11 cellular contexts compared by ENCODE assay signal in the genomic region with DNA sequence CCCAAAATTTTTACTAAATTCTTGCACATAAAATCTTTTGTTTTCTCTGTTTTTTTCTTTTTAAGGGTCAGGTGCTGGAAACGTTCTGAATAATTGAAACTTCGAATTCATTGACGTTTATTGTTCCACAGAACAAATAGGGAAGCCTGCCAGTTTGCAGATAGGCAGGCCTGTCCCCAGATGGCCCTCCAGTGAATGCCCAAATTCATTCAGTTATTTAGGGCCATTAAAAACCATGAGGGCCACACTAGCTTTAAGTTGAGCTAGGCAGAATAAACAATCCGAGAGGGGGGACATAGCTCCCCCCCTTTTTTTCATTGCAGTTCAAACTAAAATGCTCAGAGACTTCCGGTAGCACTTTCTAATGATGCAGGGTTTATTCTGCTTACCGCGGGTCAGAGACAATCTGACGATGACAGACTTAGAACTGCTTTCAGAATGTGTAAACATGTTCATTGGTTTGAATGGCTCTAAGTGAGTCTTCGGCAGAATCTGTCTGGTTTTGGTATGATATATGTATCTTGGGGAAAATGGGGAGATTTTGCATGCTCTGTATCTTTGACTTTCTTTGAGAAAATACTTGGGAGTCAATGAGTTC.
A peak's percentile ranks its signal among the peaks of the same experiment; 100 is the strongest.
DNase-seq lines count a peak whose midpoint lies in the region; ATAC-seq and TF ChIP-seq lines count a peak whose summit lies in the region.
"Had no signal": no experiment of that assay in that cellular context is flagged by ENCODE, and none has a peak within 500 bp of the region (broad histone marks: within the 10 kb centered on the region; RNA-seq: fewer than 3 reads in every experiment).

No MANE protein-coding gene starts in this region.

- H3K36me3 ChIP-seq in effector memory CD4-positive, alpha-beta T cell (ENCODE audit: control insufficient read depth, insufficient read depth, low read length): no peaks in the 10 kb centered on the region

- no peaks in the 10 kb centered on the region for H3K9me3 Mint-ChIP-seq in activated CD8-positive, alpha-beta memory T cell treated with anti-CD3 and anti-CD28 coated beads, Interleukin-2, amount 10 ng/mL, durations not matched to agents 7 days and 5 days (ENCODE audit: low read depth)

- peaks cover 2% of the 10 kb centered on the region for H3K4me1 ChIP-seq in effector memory CD4-positive, alpha-beta T cell (ENCODE audit: control insufficient read depth, insufficient read depth, low read length, poor library complexity, severe bottlenecking)

- H3K4me1 Mint-ChIP-seq in activated CD8-positive, alpha-beta memory T cell treated with anti-CD3 and anti-CD28 coated beads, Interleukin-2, amount 10 ng/mL, durations not matched to agents 7 days and 5 days: peaks cover 9% of the 10 kb centered on the region

- DNase-seq in activated CD8-positive, alpha-beta memory T cell treated with anti-CD3 and anti-CD28 coated beads, Interleukin-2, amount 10 ng/mL, durations not matched to agents 7 days and 5 days: peak; percentile 44
- no peak for DNase-seq in activated CD8-positive, alpha-beta memory T cell treated with anti-CD3 and anti-CD28 coated beads, Interleukin-2, amount 50 U/mL, for 48 hours
- DNase-seq in iris pigment epithelial cell (ENCODE audit: low read depth) (peak; percentile 44), NCI-H526 treated with DMSO at 0.1 percent for 48 hours (lab: John Stamatoyannopoulos, UW) (no peak)
- DNase-seq in stimulated activated naive CD8-positive, alpha-beta T cell treated with anti-CD3 and anti-CD28 coated beads, Interleukin-15, Interleukin-2, amounts not matched to agents 100 U/mL and 50 U/mL, for 24 hours: no peak
- DNase-seq in effector memory CD4-positive, alpha-beta T cell: no peak
- DNase-seq: left ventricle myocardium superior, SK-N-SH had no signal

- peak overlapping the region; percentile 86 for H3K27ac ChIP-seq in VCaP
- H3K27ac ChIP-seq in effector memory CD4-positive, alpha-beta T cell (ENCODE audit: insufficient read depth, low read length, poor library complexity, severe bottlenecking): no peak overlapping the region

- no peaks in the 10 kb centered on the region for H3K27me3 ChIP-seq in effector memory CD4-positive, alpha-beta T cell (replicated peaks; ENCODE audit: control insufficient read depth, insufficient read depth, low read length, poor library complexity, severe bottlenecking)

- no peak overlapping the region for H3K4me3 Mint-ChIP-seq in activated CD8-positive, alpha-beta memory T cell treated with anti-CD3 and anti-CD28 coated beads, Interleukin-2, amount 10 ng/mL, durations not matched to agents 7 days and 5 days

- H3K36me3 Mint-ChIP-seq in activated CD8-positive, alpha-beta memory T cell treated with anti-CD3 and anti-CD28 coated beads, Interleukin-2, amount 10 ng/mL, durations not matched to agents 7 days and 5 days: no peaks in the 10 kb centered on the region

- CTCF ChIA-PET in activated CD8-positive, alpha-beta memory T cell treated with anti-CD3 and anti-CD28 coated beads, Interleukin-2, amount 10 ng/mL, durations not matched to agents 7 days and 5 days (lab: Charles Lee): interaction anchor here (1.9 kb wide), 1 partner anchor 98 kb away, joined by 4 read pairs; no protein-coding TSS in a partner anchor

- TF ChIP-seq CTCF in VCaP (conservative IDR thresholded peaks at IDR 0.05): no peak

- no peak overlapping the region for H3K4me3 ChIP-seq in effector memory CD4-positive, alpha-beta T cell (ENCODE audit: insufficient read depth, low read depth, low read length, poor library complexity, severe bottlenecking)

- no peaks in the 10 kb centered on the region for H3K9me3 ChIP-seq in effector memory CD4-positive, alpha-beta T cell (ENCODE audit: control insufficient read depth, low read length)
- H3K9me3 ChIP-seq: SK-N-SH had no signal

- H3K27me3 Mint-ChIP-seq in activated CD8-positive, alpha-beta memory T cell treated with anti-CD3 and anti-CD28 coated beads, Interleukin-2, amount 10 ng/mL, durations not matched to agents 7 days and 5 days: peaks cover 3% of the 10 kb centered on the region

- ATAC-seq in activated CD8-positive, alpha-beta memory T cell treated with anti-CD3 and anti-CD28 coated beads, Interleukin-2, amount 10 ng/mL, durations not matched to agents 7 days and 5 days: peak; percentile 84
- ATAC-seq in stimulated activated naive CD8-positive, alpha-beta T cell treated with anti-CD3 and anti-CD28 coated beads, Interleukin-15, Interleukin-2, amounts not matched to agents 100 U/mL and 50 U/mL, for 24 hours: peak; percentile 45
- no peak for ATAC-seq in GM19328 (IDR thresholded peaks at IDR 0.05; ENCODE audit: unreplicated experiment)
- ATAC-seq: left ventricle myocardium superior, sciatic nerve had no signal

- peak overlapping the region; percentile 25 for H3K27ac Mint-ChIP-seq in activated CD8-positive, alpha-beta memory T cell treated with anti-CD3 and anti-CD28 coated beads, Interleukin-2, amount 10 ng/mL, durations not matched to agents 7 days and 5 days

Comparison
In these comparisons a context has a peak if more than half of its experiments do, and no peak if none do; other contexts are left out.
1. DNase-seq: peak in activated CD8-positive, alpha-beta memory T cell treated with anti-CD3 and anti-CD28 coated beads, Interleukin-2, amount 10 ng/mL, durations not matched to agents 7 days and 5 days (single experiment) and iris pigment epithelial cell (single experiment); none in activated CD8-positive, alpha-beta memory T cell treated with anti-CD3 and anti-CD28 coated beads, Interleukin-2, amount 50 U/mL, for 48 hours (single experiment), stimulated activated naive CD8-positive, alpha-beta T cell treated with anti-CD3 and anti-CD28 coated beads, Interleukin-15, Interleukin-2, amounts not matched to agents 100 U/mL and 50 U/mL, for 24 hours (single experiment), effector memory CD4-positive, alpha-beta T cell (0 of 3) and NCI-H526 treated with DMSO at 0.1 percent for 48 hours (single experiment).